In genomic region chr13:113090415-113090770, GRCh38 we compare ENCODE assay signal across 23 cellular contexts. TPM values are rescaled to one million over a fixed set of nuclear protein-coding genes. Genes with fewer than 3 reads are reported as not detected.
"Had no signal": no experiment of that assay in that cellular context is flagged by ENCODE, and none has a peak within 500 bp of the region (broad histone marks: within the 10 kb centered on the region; RNA-seq: fewer than 3 reads in every experiment).

No MANE protein-coding gene starts in this region.

- DNase-seq: activated CD4-positive, alpha-beta memory T cell treated with anti-CD3 and anti-CD28 coated beads for 36 hours; activated CD4-positive, alpha-beta T cell treated with anti-CD3 and anti-CD28 coated beads for 4 hours; activated gamma-delta T cell treated with Interleukin-2 at 50 U/mL for 16 hours; activated T-cell treated with anti-CD3 and anti-CD28 coated beads for 4 hours; foreskin fibroblast; hippocampal formation; occipital lobe; stimulated activated CD4-positive, alpha-beta T cell treated with anti-CD3 and anti-CD28 coated beads, Interleukin-12 subunit alpha, Interleukin-12 subunit beta, amount 100 ng/mL, for 4 hours; stimulated activated CD4-positive, alpha-beta T cell treated with anti-CD3 and anti-CD28 coated beads, Interleukin-1b, Interleukin-23, amount 100 ng/mL, for 48 hours; stimulated activated CD8-positive, alpha-beta memory T cell treated with anti-CD3 and anti-CD28 coated beads, Interleukin-4, amount 100 ng/mL, for 48 hours; stimulated activated naive CD4-positive, alpha-beta T cell had no signal

- H3K4me3 Mint-ChIP-seq: activated CD4-positive, alpha-beta memory T cell treated with anti-CD3 and anti-CD28 coated beads for 36 hours; activated T-helper 1 cell treated with anti-CD3 and anti-CD28 coated beads, Interleukin-12 subunit alpha, Interleukin-12 subunit beta, Interleukin-2, Interleukin-4 antibody, amounts not matched to agents 30 ng/mL and 10 ng/mL and 1 ng/mL, durations not matched to agents 14 hours and 24 hours and 36 hours; T-helper 2 cell treated with Interferon-gamma antibody and Interleukin-4, amounts not matched to agents 5 μg/mL and 100 μg/mL, for 36 hours had no signal

- H3K27me3 Mint-ChIP-seq: activated CD4-positive, alpha-beta memory T cell treated with anti-CD3 and anti-CD28 coated beads for 36 hours had no signal

- FAIRE-seq: TTC549 had no signal

- H3K27ac ChIP-seq: cardiac muscle cell, epithelial cell of prostate had no signal

- H3K9me3 Mint-ChIP-seq: activated CD4-positive, alpha-beta memory T cell treated with anti-CD3 and anti-CD28 coated beads for 36 hours; activated naive CD4-positive, alpha-beta T cell treated with anti-CD3 and anti-CD28 coated beads, Interleukin-2, amount 50 U/mL, for 72 hours; activated T-helper 1 cell treated with anti-CD3 and anti-CD28 coated beads, Interleukin-12 subunit alpha, Interleukin-12 subunit beta, Interleukin-2, Interleukin-4 antibody, amounts not matched to agents 30 ng/mL and 10 ng/mL and 1 ng/mL, durations not matched to agents 14 hours and 24 hours and 36 hours; T-helper 2 cell treated with Interferon-gamma antibody and Interleukin-4, amounts not matched to agents 5 μg/mL and 100 μg/mL, for 36 hours had no signal

- H3K36me3 Mint-ChIP-seq: activated CD4-positive, alpha-beta memory T cell treated with anti-CD3 and anti-CD28 coated beads for 36 hours; activated naive CD4-positive, alpha-beta T cell treated with anti-CD3 and anti-CD28 coated beads, Interleukin-2, amount 50 U/mL, for 72 hours had no signal

- H3K27me3 ChIP-seq: dorsolateral prefrontal cortex had no signal

- H3K4me3 ChIP-seq: cardiac muscle cell, dorsolateral prefrontal cortex had no signal

- ATAC-seq: activated naive CD4-positive, alpha-beta T cell treated with anti-CD3 and anti-CD28 coated beads, Interleukin-2, amount 50 U/mL, for 72 hours had no signal

- H3K27ac Mint-ChIP-seq: activated CD4-positive, alpha-beta memory T cell treated with anti-CD3 and anti-CD28 coated beads for 36 hours; activated T-helper 1 cell treated with anti-CD3 and anti-CD28 coated beads, Interleukin-12 subunit alpha, Interleukin-12 subunit beta, Interleukin-2, Interleukin-4 antibody, amounts not matched to agents 30 ng/mL and 10 ng/mL and 1 ng/mL, durations not matched to agents 14 hours and 24 hours and 36 hours; T-helper 2 cell treated with Interferon-gamma antibody and Interleukin-4, amounts not matched to agents 5 μg/mL and 100 μg/mL, for 36 hours had no signal

RNA-seq across cellular contexts. Expression of gene F7, which starts 15.2 kb away (rescaled TPM):
- total RNA-seq: activated naive CD4-positive, alpha-beta T cell treated with anti-CD3 and anti-CD28 coated beads, Interleukin-2, amount 50 U/mL, for 72 hours; activated T-helper 1 cell treated with anti-CD3 and anti-CD28 coated beads, Interleukin-12 subunit alpha, Interleukin-12 subunit beta, Interleukin-2, Interleukin-4 antibody, amounts not matched to agents 30 ng/mL and 10 ng/mL and 1 ng/mL, durations not matched to agents 14 hours and 24 hours and 36 hours; glomerular endothelial cell; lung microvascular endothelial cell; myocyte; ureter had no signal
- polyA plus RNA-seq: cardiac muscle cell had no signal

RNA-seq across cellular contexts. Expression of gene F10, which starts 32.2 kb away (rescaled TPM):
- total RNA-seq: activated CD4-positive, alpha-beta memory T cell treated with anti-CD3 and anti-CD28 coated beads for 36 hours; activated naive CD4-positive, alpha-beta T cell treated with anti-CD3 and anti-CD28 coated beads, Interleukin-2, amount 50 U/mL, for 72 hours; activated T-helper 1 cell treated with anti-CD3 and anti-CD28 coated beads, Interleukin-12 subunit alpha, Interleukin-12 subunit beta, Interleukin-2, Interleukin-4 antibody, amounts not matched to agents 30 ng/mL and 10 ng/mL and 1 ng/mL, durations not matched to agents 14 hours and 24 hours and 36 hours; glomerular endothelial cell had no signal
- polyA plus RNA-seq: neural cell had no signal
